Comparison of ENCODE assay signal across 11 cellular contexts in the genomic region with DNA sequence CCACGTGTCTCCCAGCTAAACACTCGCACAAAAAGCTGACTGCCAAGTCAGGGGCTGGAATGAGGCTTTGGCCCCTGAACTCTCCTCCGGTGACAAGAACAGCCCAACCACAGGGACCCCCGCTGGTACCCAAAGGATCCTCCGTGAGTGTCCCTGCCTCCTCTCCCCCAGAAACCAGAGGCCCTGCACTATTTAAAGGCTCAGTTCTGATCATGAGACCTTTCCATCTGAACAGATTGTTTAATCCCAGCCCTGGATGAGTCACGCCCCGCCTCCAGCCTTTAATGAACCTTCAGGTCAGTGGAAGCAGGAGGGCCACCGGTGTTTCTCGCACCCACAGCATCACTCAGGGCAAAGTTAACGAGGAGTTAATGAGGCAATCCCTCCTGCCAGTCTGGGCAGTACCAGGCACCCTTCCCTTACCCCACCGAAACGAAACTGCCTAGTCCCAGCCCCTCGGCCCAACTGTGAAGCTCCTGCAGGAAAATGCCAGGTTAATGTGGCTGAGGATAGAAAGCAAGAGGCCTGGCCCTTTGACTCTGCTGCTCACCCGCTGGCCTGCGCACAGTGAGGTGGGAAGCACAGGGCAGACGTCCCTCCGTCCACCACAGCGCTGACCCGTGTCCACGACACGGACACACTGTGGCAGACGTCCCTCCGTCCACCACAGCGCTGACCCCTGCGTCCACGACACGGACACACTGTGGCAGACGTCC. TPM values are rescaled to one million over a fixed set of nuclear protein-coding genes. Genes with fewer than 3 reads are reported as not detected.
DNase-seq lines count a peak whose midpoint lies in the region; ATAC-seq, FAIRE-seq and TF ChIP-seq lines count a peak whose summit lies in the region.
"Had no signal": no experiment of that assay in that cellular context is flagged by ENCODE, and none has a peak within 500 bp of the region (broad histone marks: within the 10 kb centered on the region; RNA-seq: fewer than 3 reads in every experiment).

No MANE protein-coding gene starts in this region.

- H3K9me3 Mint-ChIP-seq in activated naive CD4-positive, alpha-beta T cell treated with anti-CD3 and anti-CD28 coated beads for 36 hours: no peaks in the 10 kb centered on the region
- H3K9me3 Mint-ChIP-seq: CD8-positive, alpha-beta T cell had no signal

- DNase-seq in EL (peak; percentile 48), astrocyte of the spinal cord (ENCODE audit: low read depth, low spot score) (peak; percentile 48), head of caudate nucleus (peak in 39 of 42 donors; percentile 44 to 92 (median 66)), retinal pigment epithelial cell (ENCODE audit: low read depth) (peak; percentile 93), urothelium cell line (ENCODE audit: low spot score) (no peak)
- DNase-seq in activated naive CD4-positive, alpha-beta T cell treated with anti-CD3 and anti-CD28 coated beads for 36 hours: no peak
- DNase-seq: CD8-positive, alpha-beta T cell; NCI-H526 had no signal

- no peaks in the 10 kb centered on the region for H3K27me3 Mint-ChIP-seq in activated naive CD4-positive, alpha-beta T cell treated with anti-CD3 and anti-CD28 coated beads for 36 hours (ENCODE audit: low read depth)

- CTCF ChIA-PET in activated naive CD4-positive, alpha-beta T cell treated with anti-CD3 and anti-CD28 coated beads for 36 hours (lab: Charles Lee): no interaction called here

- peaks cover 2% of the 10 kb centered on the region for H3K36me3 Mint-ChIP-seq in activated naive CD4-positive, alpha-beta T cell treated with anti-CD3 and anti-CD28 coated beads for 36 hours (ENCODE audit: low read depth)

- H3K4me3 Mint-ChIP-seq in activated naive CD4-positive, alpha-beta T cell treated with anti-CD3 and anti-CD28 coated beads for 36 hours: no peak overlapping the region
- H3K4me3 Mint-ChIP-seq: CD8-positive, alpha-beta T cell had no signal

- H3K4me1 Mint-ChIP-seq in activated naive CD4-positive, alpha-beta T cell treated with anti-CD3 and anti-CD28 coated beads for 36 hours (ENCODE audit: low read depth): no peaks in the 10 kb centered on the region

- TF ChIP-seq CTCF in astrocyte of the spinal cord (IDR thresholded peaks at IDR 0.05; ENCODE audit: low read depth, low read length) (no peak), retinal pigment epithelial cell (conservative IDR thresholded peaks at IDR 0.05; ENCODE audit: low read depth, low read length) (no peak)

- H3K4me3 ChIP-seq in astrocyte of the spinal cord (ENCODE audit: low read depth, low read length) (no peak overlapping the region), retinal pigment epithelial cell (ENCODE audit: low read length) (peak overlapping the region; percentile 74)

- intact Hi-C loops in head of caudate nucleus (cut with DNase I): no loop called here
- intact Hi-C loops in activated naive CD4-positive, alpha-beta T cell treated with anti-CD3 and anti-CD28 coated beads for 36 hours (cut with micrococcal nuclease): no loop called here

- no peak overlapping the region for H3K27ac Mint-ChIP-seq in activated naive CD4-positive, alpha-beta T cell treated with anti-CD3 and anti-CD28 coated beads for 36 hours
- H3K27ac Mint-ChIP-seq: CD8-positive, alpha-beta T cell had no signal

- in situ Hi-C loops in astrocyte of the spinal cord (cut with HindIII; ENCODE audit: low sequenced_read_pairs): no loop called here

- ATAC-seq in GM19328 (IDR thresholded peaks at IDR 0.05; ENCODE audit: unreplicated experiment) (no peak), GM18870 (IDR thresholded peaks at IDR 0.05; ENCODE audit: unreplicated experiment) (no peak)
- ATAC-seq: CD8-positive, alpha-beta T cell had no signal

- FAIRE-seq in urothelium cell line (lab: Jason Lieb, UNC): no peak
- FAIRE-seq: TTC549 had no signal

RNA-seq across cellular contexts. Expression of a gene that starts 32.4 kb away (rescaled TPM):
- 1 to 10 TPM; 7.3 to 7.4 TPM for total RNA-seq in activated naive CD4-positive, alpha-beta T cell treated with anti-CD3 and anti-CD28 coated beads for 36 hours

RNA-seq across cellular contexts. Expression of a gene that starts 49.8 kb away (rescaled TPM):
- under 1 TPM; 0.20 to 0.33 TPM for total RNA-seq in activated naive CD4-positive, alpha-beta T cell treated with anti-CD3 and anti-CD28 coated beads for 36 hours

Comparison
In these comparisons a context has a peak if more than half of its experiments do, and no peak if none do; other contexts are left out.
1. DNase-seq: peak in EL (single experiment), astrocyte of the spinal cord (single experiment), head of caudate nucleus (39 of 42) and retinal pigment epithelial cell (single experiment); none in urothelium cell line (single experiment) and activated naive CD4-positive, alpha-beta T cell treated with anti-CD3 and anti-CD28 coated beads for 36 hours (single experiment).